In the genomic region with DNA sequence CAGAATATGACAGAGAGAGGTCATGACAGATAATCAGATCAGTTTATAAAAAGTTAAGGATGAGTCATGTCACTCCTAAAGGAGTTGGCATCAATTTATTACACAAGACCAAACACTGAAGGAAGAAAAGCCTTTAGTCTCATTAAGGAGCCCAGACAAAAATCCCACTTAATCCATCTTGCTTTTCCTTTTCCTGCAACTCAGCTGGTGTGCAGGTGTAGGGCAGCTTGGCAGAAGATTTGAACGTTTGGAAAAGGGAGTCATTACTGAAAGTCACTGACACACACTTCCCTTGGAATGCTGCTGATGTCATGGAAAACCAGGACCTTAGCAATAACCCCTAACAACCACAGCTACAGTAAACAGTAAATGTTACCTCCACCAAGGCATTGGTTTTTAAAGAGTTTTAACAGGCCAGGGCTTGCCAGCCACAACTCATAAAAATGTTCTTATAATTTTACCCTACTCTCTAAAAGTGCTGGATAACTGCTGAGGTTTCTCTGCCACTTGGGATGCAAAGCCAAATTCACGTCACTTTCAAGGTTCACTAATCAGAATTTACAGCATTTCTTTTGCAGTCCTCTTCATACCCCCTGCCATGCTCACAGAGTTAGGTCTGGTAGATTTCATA, we compare ENCODE assay signal across 7 cellular contexts.
DNase-seq lines count a peak whose midpoint lies in the region; TF ChIP-seq lines count a peak whose summit lies in the region.

No MANE protein-coding gene starts in this region.

- H3K9ac ChIP-seq in HUES6 (ENCODE audit: low read length) (peak overlapping the region; percentile 56), smooth muscle cell (ENCODE audit: low read depth) (peak overlapping the region; percentile 94)

- H3K9me2 ChIP-seq in hepatocyte (replicated peaks; ENCODE audit: insufficient read depth), result no peaks in the 10 kb centered on the region

- H3K4me1 ChIP-seq in HUES6 (ENCODE audit: control insufficient read depth, insufficient read depth, low read length), result peaks cover 63% of the 10 kb centered on the region
- peaks cover 78% of the 10 kb centered on the region for H3K4me1 ChIP-seq in hepatocyte (ENCODE audit: insufficient read depth)
- H3K4me1 ChIP-seq in smooth muscle cell (ENCODE audit: low read depth), result peaks cover 73% of the 10 kb centered on the region

- H3K27me3 ChIP-seq in HUES6 (ENCODE audit: control insufficient read depth, insufficient read depth, low read length), result no peaks in the 10 kb centered on the region
- H3K27me3 ChIP-seq in hepatocyte, result no peaks in the 10 kb centered on the region
- no peaks in the 10 kb centered on the region for H3K27me3 ChIP-seq in smooth muscle cell (ENCODE audit: low read depth)

- H3K36me3 ChIP-seq in HUES6 (ENCODE audit: control insufficient read depth, insufficient read depth, low read length) (no peaks in the 10 kb centered on the region), hepatocyte (replicated peaks; ENCODE audit: insufficient read depth, low read depth) (no peaks in the 10 kb centered on the region), smooth muscle cell (ENCODE audit: low read depth) (no peaks in the 10 kb centered on the region)

- H3K27ac ChIP-seq in HUES6 (ENCODE audit: low read depth, low read length) (peak overlapping the region; percentile 93), VCaP (peak overlapping the region; percentile 36; the same call in 1 of the 2 replicates), hepatocyte (peak overlapping the region; percentile 93), smooth muscle cell (ENCODE audit: low read depth) (peak overlapping the region; percentile 100)

- peak overlapping the region; percentile 9 for H3K4me2 ChIP-seq in hepatocyte
- H3K4me2 ChIP-seq in smooth muscle cell, result peak overlapping the region; percentile 62

- no peaks in the 10 kb centered on the region for H4K20me1 ChIP-seq in hepatocyte (ENCODE audit: insufficient read depth, poor library complexity, severe bottlenecking)
- no peaks in the 10 kb centered on the region for H4K20me1 ChIP-seq in smooth muscle cell (ENCODE audit: low read depth)

- H3K4me3 ChIP-seq in HUES6 (ENCODE audit: low read depth, low read length) (no peak overlapping the region), hepatocyte (no peak overlapping the region), smooth muscle cell (no peak overlapping the region)

- DNase-seq in hepatocyte (ENCODE audit: low spot score) (peak; percentile 90), smooth muscle cell (lab: John Stamatoyannopoulos, UW; ENCODE audit: unreplicated experiment) (peak; percentile 10), SK-N-DZ (ENCODE audit: low spot score) (no peak), putamen (ENCODE audit: low spot score) (no peak), NCI-H774 (lab: John Stamatoyannopoulos, UW) (no peak)

- H3F3A ChIP-seq in smooth muscle cell (ENCODE audit: low read depth), result peaks cover 38% of the 10 kb centered on the region

- H3K9me3 ChIP-seq in HUES6 (ENCODE audit: control insufficient read depth, insufficient read depth, low read depth, low read length), result no peaks in the 10 kb centered on the region
- H3K9me3 ChIP-seq in hepatocyte (ENCODE audit: low read depth), result no peaks in the 10 kb centered on the region
- H3K9me3 ChIP-seq in smooth muscle cell (replicated peaks; ENCODE audit: low read depth), result no peaks in the 10 kb centered on the region

- WGBS in hepatocyte (ENCODE audit: low lambda C conversion rate, missing lambda C conversion rate), result 23% methylated on average over 2 of the region's 2 CpGs
- 6% methylated on average over 2 of the region's 2 CpGs for WGBS in smooth muscle cell (ENCODE audit: low lambda C conversion rate)

- no peak for TF ChIP-seq CTCF in VCaP (conservative IDR thresholded peaks at IDR 0.05)
- TF ChIP-seq CTCF in hepatocyte (IDR thresholded peaks at IDR 0.05; ENCODE audit: poor library complexity), result no peak
- no peak for TF ChIP-seq CTCF in smooth muscle cell (IDR thresholded peaks at IDR 0.05; ENCODE audit: borderline replicate concordance, insufficient read depth, poor library complexity, severe bottlenecking)

- H2AFZ ChIP-seq in hepatocyte (no peak overlapping the region), smooth muscle cell (ENCODE audit: low read depth) (no peak overlapping the region)

- H3K79me2 ChIP-seq in hepatocyte, result no peaks in the 10 kb centered on the region
- no peaks in the 10 kb centered on the region for H3K79me2 ChIP-seq in smooth muscle cell (ENCODE audit: low read depth)

Comparison
In these comparisons a context has a peak if more than half of its experiments do, and no peak if none do; other contexts are left out.
1. H3K27ac ChIP-seq: peak in every context shown above with its lines; median percentile 100 in smooth muscle cell; 93 in HUES6; 93 in hepatocyte; 36 in VCaP.
2. DNase-seq: peak in hepatocyte (single experiment) and smooth muscle cell (single experiment); none in SK-N-DZ (single experiment), putamen (single experiment) and NCI-H774 (single experiment).